10 cellular contexts compared by ENCODE assay signal in the genomic region with DNA sequence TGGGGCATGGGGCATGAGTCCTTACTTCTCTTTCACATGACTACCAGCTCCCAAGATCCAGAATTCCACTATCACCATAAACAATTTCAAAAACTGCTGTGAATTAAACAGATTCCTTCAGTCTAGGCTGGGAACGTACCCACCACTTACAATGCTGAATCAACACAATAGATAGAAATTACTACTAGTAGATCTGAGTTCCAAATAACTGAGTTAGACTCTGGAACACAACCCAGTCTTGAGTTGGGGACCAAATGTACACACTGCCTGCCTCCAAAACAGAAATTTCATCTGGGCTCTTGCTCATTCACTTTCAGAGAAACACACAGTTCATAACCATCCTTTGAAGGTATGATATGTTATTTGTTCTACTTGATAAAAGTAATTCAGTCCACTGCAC. TPM values are rescaled to one million over a fixed set of nuclear protein-coding genes. Genes with fewer than 3 reads are reported as not detected.
DNase-seq lines count a peak whose midpoint lies in the region; ATAC-seq and TF ChIP-seq lines count a peak whose summit lies in the region.
"Had no signal": no experiment of that assay in that cellular context is flagged by ENCODE, and none has a peak within 500 bp of the region (broad histone marks: within the 10 kb centered on the region; RNA-seq: fewer than 3 reads in every experiment).

No MANE protein-coding gene starts in this region.

- in situ Hi-C loops in mammary epithelial cell (cut with MboI; ENCODE audit: low sequenced_read_pairs in 2 of 2), result no loop called here

- CTCF ChIA-PET in mammary epithelial cell (lab: Charles Lee; ENCODE audit: low non-redundant PET), result no interaction called here

- intact Hi-C loops in heart left ventricle (cut with DNase I) (loop anchor here in 2 of 10 donors (10.0 kb wide), 1 partner anchor 132 kb away; a partner anchor contains a TSS), cardiac septum (cut with DNase I) (no loop called here), mammary epithelial cell (cut with micrococcal nuclease) (no loop called here)

- no peak for TF ChIP-seq EP300 in upper lobe of left lung (IDR thresholded peaks at IDR 0.05)

- dilution Hi-C loops in mammary epithelial cell (cut with HindIII; ENCODE audit: low sequenced_read_pairs), result loop anchor here (10.0 kb wide), 1 partner anchor 58 kb away; no protein-coding TSS in a partner anchor

- H3K9me3 ChIP-seq in heart left ventricle (no peaks in the 10 kb centered on the region), mammary epithelial cell (replicated peaks; ENCODE audit: insufficient read depth, low read length) (no peaks in the 10 kb centered on the region), muscle layer of colon (ENCODE audit: low read length) (no peaks in the 10 kb centered on the region), upper lobe of left lung (no peaks in the 10 kb centered on the region)

- peaks cover 99% of the 10 kb centered on the region for H3K79me2 ChIP-seq in mammary epithelial cell (ENCODE audit: insufficient read depth, low read length)

- TF ChIP-seq CTCF in heart left ventricle (IDR thresholded peaks at IDR 0.05), result no peak
- no peak for TF ChIP-seq CTCF in mammary epithelial cell (conservative IDR thresholded peaks at IDR 0.05 in 1 of 2, IDR thresholded peaks at IDR 0.05 in 1 of 2; ENCODE audit: extremely low read depth in 1 of 2, insufficient read depth in 1 of 2, low read depth in 1 of 2, low read length in 2 of 2)
- TF ChIP-seq CTCF in upper lobe of left lung (IDR thresholded peaks at IDR 0.05), result no peak

- no peak for DNase-seq in heart left ventricle
- DNase-seq in cardiac septum (ENCODE audit: low spot score), result no peak
- no peak for DNase-seq in mammary epithelial cell
- DNase-seq in upper lobe of left lung, result no peak
- DNase-seq in effector CD4-positive, alpha-beta T cell, result no peak
- no peak for DNase-seq in NK-92 (lab: John Stamatoyannopoulos, UW; ENCODE audit: unreplicated experiment)
- DNase-seq: NCI-H187; stimulated activated CD4-positive, alpha-beta T cell treated with anti-CD3 and anti-CD28 coated beads, Interleukin-12 subunit alpha, Interleukin-12 subunit beta, amount 100 ng/mL, for 4 hours had no signal

- ATAC-seq in heart left ventricle (no peak), upper lobe of left lung (ENCODE audit: low FRiP score in 2 of 2) (no peak), HG02981 (IDR thresholded peaks at IDR 0.05; ENCODE audit: unreplicated experiment) (no peak)

- H3K27me3 ChIP-seq in heart left ventricle, result no peaks in the 10 kb centered on the region
- H3K27me3 ChIP-seq in mammary epithelial cell (ENCODE audit: insufficient read depth, low read length), result no peaks in the 10 kb centered on the region
- no peaks in the 10 kb centered on the region for H3K27me3 ChIP-seq in muscle layer of colon (ENCODE audit: control insufficient read depth in 1 of 2, insufficient read depth in 2 of 2, low read length in 2 of 2)
- H3K27me3 ChIP-seq in upper lobe of left lung, result no peaks in the 10 kb centered on the region

- H3K27ac ChIP-seq in heart left ventricle (peak overlapping the region in 11 of 12 donors; percentile 35 to 79 (median 55)), mammary epithelial cell (ENCODE audit: insufficient read depth, low read depth, low read length) (peak overlapping the region; percentile 85), muscle layer of colon (ENCODE audit: low read depth, low read length) (peak overlapping the region; percentile 69), upper lobe of left lung (peak overlapping the region; percentile 54 to 85 (median 66))

- H3K4me3 ChIP-seq in heart left ventricle (no peak overlapping the region), mammary epithelial cell (replicated peaks in 1 of 3; ENCODE audit: insufficient read depth in 1 of 3, low read depth in 2 of 3, low read length in 3 of 3) (no peak overlapping the region), muscle layer of colon (ENCODE audit: low read depth in 1 of 2, low read length in 2 of 2) (peak overlapping the region in 1 of 2 donors; percentile 19), upper lobe of left lung (no peak overlapping the region)

- H3K4me1 ChIP-seq in heart left ventricle, result peaks cover 10 to 89% (median 64%) of the 10 kb centered on the region in 12 donors
- peaks cover 55% of the 10 kb centered on the region for H3K4me1 ChIP-seq in mammary epithelial cell (ENCODE audit: insufficient read depth, low read length)
- H3K4me1 ChIP-seq in muscle layer of colon (ENCODE audit: insufficient read depth, low read length), result peaks cover 86% of the 10 kb centered on the region
- peaks cover 46 to 59% (median 52%) of the 10 kb centered on the region in 4 donors for H3K4me1 ChIP-seq in upper lobe of left lung

- H3K36me3 ChIP-seq in heart left ventricle, result peaks cover 0 to 4% (median 0%) of the 10 kb centered on the region in 9 donors
- H3K36me3 ChIP-seq in mammary epithelial cell (ENCODE audit: insufficient read depth, low read length), result peaks cover 4% of the 10 kb centered on the region
- H3K36me3 ChIP-seq in muscle layer of colon (ENCODE audit: insufficient read depth, low read length), result no peaks in the 10 kb centered on the region
- H3K36me3 ChIP-seq in upper lobe of left lung, result no peaks in the 10 kb centered on the region

- H3K9ac ChIP-seq in mammary epithelial cell (ENCODE audit: insufficient read depth, low read length) (peak overlapping the region; percentile 57), muscle layer of colon (ENCODE audit: low read length) (no peak overlapping the region)

- H3K4me2 ChIP-seq in mammary epithelial cell (ENCODE audit: insufficient read depth, low read depth, low read length), result peak overlapping the region; percentile 60

- H2AFZ ChIP-seq in mammary epithelial cell (ENCODE audit: low read depth, low read length), result no peak overlapping the region

- TF ChIP-seq POLR2A in heart left ventricle (IDR thresholded peaks at IDR 0.05) (no peak), upper lobe of left lung (IDR thresholded peaks at IDR 0.05) (no peak)

- H4K20me1 ChIP-seq in mammary epithelial cell (ENCODE audit: insufficient read depth, low read length), result no peaks in the 10 kb centered on the region

- WGBS in heart left ventricle, 4 donors, result 35 to 48% (median 36%) methylated on average over 1 of the region's 1 CpG
- WGBS in mammary epithelial cell (ENCODE audit: low coverage, missing lambda C conversion rate), result 100% methylated on average over 1 of the region's 1 CpG
- WGBS in upper lobe of left lung, 2 donors, result 67 to 90% methylated on average over 1 of the region's 1 CpG

- BruUV-seq in mammary epithelial cell (replicated peaks; lab: Mats Ljungman, UMichigan), result no TSS peak

RNA-seq across cellular contexts. Expression of a gene that starts 8.9 kb away (rescaled TPM):
- total RNA-seq in heart left ventricle (100 to 1,000 TPM in 1 of 9 donors, 10 to 100 TPM in 8; 48.3 to 119 (median 68.5) TPM), cardiac septum (74.7 TPM), mammary epithelial cell (100 to 1,000 TPM; 173 to 245 TPM), upper lobe of left lung (100 to 1,000 TPM; 154 to 297 (median 223) TPM)
- polyA plus RNA-seq in heart left ventricle (10 to 100 TPM; 18.3 to 55.2 TPM), mammary epithelial cell (188 TPM)
- 790 TPM for polyA minus RNA-seq in mammary epithelial cell
